In genomic region chr12:18258929-18259328, GRCh38 we compare ENCODE assay signal across 1 cellular context.
TF ChIP-seq lines count a peak whose summit lies in the region.

No MANE protein-coding gene starts in this region.

TF ChIP-seq in HepG2, 621 proteins besides CTCF, POLR2A, EP300 and RAD21:
- TF ChIP-seq ZNF496 (CRISPR knock-in tag; IDR thresholded peaks at IDR 0.05; ENCODE audit: insufficient replicate concordance) (no peak), ZKSCAN8 (CRISPR knock-in tag; IDR thresholded peaks at IDR 0.05; ENCODE audit: borderline replicate concordance) (no peak), ZNF260 (CRISPR knock-in tag; IDR thresholded peaks at IDR 0.05; ENCODE audit: borderline replicate concordance, low read depth) (no peak), CEBPB (IDR thresholded peaks at IDR 0.05; ENCODE audit: borderline replicate concordance, low read depth, low read length) (no peak), NR2F6 (IDR thresholded peaks at IDR 0.05) (no peak), NR2F6 (CRISPR knock-in tag; IDR thresholded peaks at IDR 0.05) (no peak), ZNF607 (CRISPR knock-in tag; IDR thresholded peaks at IDR 0.05; ENCODE audit: borderline replicate concordance) (no peak), LRRFIP1 (CRISPR knock-in tag; conservative IDR thresholded peaks at IDR 0.05) (no peak), POLR2AphosphoS5 (IDR thresholded peaks at IDR 0.05; ENCODE audit: low read depth, low read length) (no peak), TAF15 (IDR thresholded peaks at IDR 0.05; ENCODE audit: low read depth, low read length, poor library complexity, severe bottlenecking) (no peak), BRD4 (CRISPR knock-in tag; IDR thresholded peaks at IDR 0.05) (no peak), MLXIP (CRISPR knock-in tag; IDR thresholded peaks at IDR 0.05; ENCODE audit: borderline replicate concordance) (no peak)
- TF ChIP-seq, protein P1, sequence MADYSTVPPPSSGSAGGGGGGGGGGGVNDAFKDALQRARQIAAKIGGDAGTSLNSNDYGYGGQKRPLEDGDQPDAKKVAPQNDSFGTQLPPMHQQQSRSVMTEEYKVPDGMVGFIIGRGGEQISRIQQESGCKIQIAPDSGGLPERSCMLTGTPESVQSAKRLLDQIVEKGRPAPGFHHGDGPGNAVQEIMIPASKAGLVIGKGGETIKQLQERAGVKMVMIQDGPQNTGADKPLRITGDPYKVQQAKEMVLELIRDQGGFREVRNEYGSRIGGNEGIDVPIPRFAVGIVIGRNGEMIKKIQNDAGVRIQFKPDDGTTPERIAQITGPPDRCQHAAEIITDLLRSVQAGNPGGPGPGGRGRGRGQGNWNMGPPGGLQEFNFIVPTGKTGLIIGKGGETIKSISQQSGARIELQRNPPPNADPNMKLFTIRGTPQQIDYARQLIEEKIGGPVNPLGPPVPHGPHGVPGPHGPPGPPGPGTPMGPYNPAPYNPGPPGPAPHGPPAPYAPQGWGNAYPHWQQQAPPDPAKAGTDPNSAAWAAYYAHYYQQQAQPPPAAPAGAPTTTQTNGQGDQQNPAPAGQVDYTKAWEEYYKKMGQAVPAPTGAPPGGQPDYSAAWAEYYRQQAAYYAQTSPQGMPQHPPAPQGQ (CRISPR knock-in tag; IDR thresholded peaks at IDR 0.05; ENCODE audit: borderline replicate concordance) = no peak
